ENCODE assay signal across 10 cellular contexts in genomic region chr18:13379930-13380665, GRCh38.
DNase-seq lines count a peak whose midpoint lies in the region; ATAC-seq and TF ChIP-seq lines count a peak whose summit lies in the region.
"Had no signal": no experiment of that assay in that cellular context is flagged by ENCODE, and none has a peak within 500 bp of the region (broad histone marks: within the 10 kb centered on the region; RNA-seq: fewer than 3 reads in every experiment).

No MANE protein-coding gene starts in this region.

- peak overlapping the region; percentile 28 for H3K27ac Mint-ChIP-seq in activated T-helper 2 cell treated with anti-CD3 and anti-CD28 coated beads, Interferon-gamma antibody, Interleukin-2, Interleukin-4, amounts not matched to agents 10 μg/mL and 5 μg/mL and 100 μg/mL, durations not matched to agents 14 hours and 24 hours and 36 hours
- H3K27ac Mint-ChIP-seq in stimulated activated effector memory CD8-positive, alpha-beta T cell treated with anti-CD3 and anti-CD28 coated beads, Interleukin-12 subunit alpha, Interleukin-12 subunit beta, amount 100 ng/mL, for 72 hours, result peak overlapping the region; percentile 68

- H3K9me3 ChIP-seq in right atrium auricular region, result no peaks in the 10 kb centered on the region
- H3K9me3 ChIP-seq: esophagus squamous epithelium had no signal

- H3K4me1 ChIP-seq in right atrium auricular region, result peaks cover 0 to 86% of the 10 kb centered on the region in 2 donors

- no peaks in the 10 kb centered on the region for H3K27me3 ChIP-seq in right atrium auricular region
- H3K27me3 ChIP-seq: esophagus squamous epithelium had no signal

- no peak overlapping the region for H3K4me3 ChIP-seq in right atrium auricular region
- H3K4me3 ChIP-seq: esophagus squamous epithelium had no signal

- intact Hi-C loops in activated T-helper 2 cell treated with anti-CD3 and anti-CD28 coated beads, Interferon-gamma antibody, Interleukin-2, Interleukin-4, amounts not matched to agents 10 μg/mL and 5 μg/mL and 100 μg/mL, durations not matched to agents 14 hours and 24 hours and 36 hours (cut with micrococcal nuclease), result loop anchor here (5.0 kb wide), 4 partner anchors 197 to 433 kb away; partner anchors contain the start of gene SEH1L

- no peak for ATAC-seq in stimulated activated effector memory CD8-positive, alpha-beta T cell treated with anti-CD3 and anti-CD28 coated beads, Interleukin-12 subunit alpha, Interleukin-12 subunit beta, amount 100 ng/mL, for 72 hours
- ATAC-seq in HG02571 (IDR thresholded peaks at IDR 0.05; ENCODE audit: unreplicated experiment) (no peak), GM19455 (IDR thresholded peaks at IDR 0.05; ENCODE audit: unreplicated experiment) (no peak), GM21576 (IDR thresholded peaks at IDR 0.05; ENCODE audit: unreplicated experiment) (no peak)

- no peak overlapping the region for H3K4me3 Mint-ChIP-seq in activated T-helper 2 cell treated with anti-CD3 and anti-CD28 coated beads, Interferon-gamma antibody, Interleukin-2, Interleukin-4, amounts not matched to agents 10 μg/mL and 5 μg/mL and 100 μg/mL, durations not matched to agents 14 hours and 24 hours and 36 hours (ENCODE audit: low read depth)
- H3K4me3 Mint-ChIP-seq in stimulated activated effector memory CD8-positive, alpha-beta T cell treated with anti-CD3 and anti-CD28 coated beads, Interleukin-12 subunit alpha, Interleukin-12 subunit beta, amount 100 ng/mL, for 72 hours, result no peak overlapping the region

- H3K36me3 ChIP-seq in right atrium auricular region, result no peaks in the 10 kb centered on the region
- H3K36me3 ChIP-seq: esophagus squamous epithelium had no signal

- H3K9me3 Mint-ChIP-seq in activated T-helper 2 cell treated with anti-CD3 and anti-CD28 coated beads, Interferon-gamma antibody, Interleukin-2, Interleukin-4, amounts not matched to agents 10 μg/mL and 5 μg/mL and 100 μg/mL, durations not matched to agents 14 hours and 24 hours and 36 hours, result no peaks in the 10 kb centered on the region
- no peaks in the 10 kb centered on the region for H3K9me3 Mint-ChIP-seq in stimulated activated effector memory CD8-positive, alpha-beta T cell treated with anti-CD3 and anti-CD28 coated beads, Interleukin-12 subunit alpha, Interleukin-12 subunit beta, amount 100 ng/mL, for 72 hours

- H3K27ac ChIP-seq in right atrium auricular region, result peak overlapping the region; percentile 75 to 80

- H3K27me3 Mint-ChIP-seq in activated T-helper 2 cell treated with anti-CD3 and anti-CD28 coated beads, Interferon-gamma antibody, Interleukin-2, Interleukin-4, amounts not matched to agents 10 μg/mL and 5 μg/mL and 100 μg/mL, durations not matched to agents 14 hours and 24 hours and 36 hours (ENCODE audit: low read depth), result no peaks in the 10 kb centered on the region

- H3K4me1 Mint-ChIP-seq in activated T-helper 2 cell treated with anti-CD3 and anti-CD28 coated beads, Interferon-gamma antibody, Interleukin-2, Interleukin-4, amounts not matched to agents 10 μg/mL and 5 μg/mL and 100 μg/mL, durations not matched to agents 14 hours and 24 hours and 36 hours (ENCODE audit: low read depth), result peaks cover 71% of the 10 kb centered on the region
- H3K4me1 Mint-ChIP-seq in stimulated activated effector memory CD8-positive, alpha-beta T cell treated with anti-CD3 and anti-CD28 coated beads, Interleukin-12 subunit alpha, Interleukin-12 subunit beta, amount 100 ng/mL, for 72 hours, result peaks cover 65% of the 10 kb centered on the region

- no peak for TF ChIP-seq CTCF in right atrium auricular region (IDR thresholded peaks at IDR 0.05)

- H3K36me3 Mint-ChIP-seq in activated T-helper 2 cell treated with anti-CD3 and anti-CD28 coated beads, Interferon-gamma antibody, Interleukin-2, Interleukin-4, amounts not matched to agents 10 μg/mL and 5 μg/mL and 100 μg/mL, durations not matched to agents 14 hours and 24 hours and 36 hours (ENCODE audit: low read depth), result no peaks in the 10 kb centered on the region
- peaks cover 11% of the 10 kb centered on the region for H3K36me3 Mint-ChIP-seq in stimulated activated effector memory CD8-positive, alpha-beta T cell treated with anti-CD3 and anti-CD28 coated beads, Interleukin-12 subunit alpha, Interleukin-12 subunit beta, amount 100 ng/mL, for 72 hours

- DNase-seq in activated T-cell treated with anti-CD3 and anti-CD28 coated beads, Interleukin-2, amount 50 U/mL, for 48 hours, result peak; percentile 11 to 14
- no peak for DNase-seq in activated T-cell treated with anti-CD3 and anti-CD28 coated beads, Interleukin-2, amount 50 U/mL, for 1 hour
- DNase-seq in activated T-helper 2 cell treated with anti-CD3 and anti-CD28 coated beads, Interferon-gamma antibody, Interleukin-2, Interleukin-4, amounts not matched to agents 10 μg/mL and 5 μg/mL and 100 μg/mL, durations not matched to agents 14 hours and 24 hours and 36 hours (ENCODE audit: low spot score), result no peak
- peak; percentile 55 for DNase-seq in right atrium auricular region (ENCODE audit: low spot score)
- no peak for DNase-seq in stimulated activated effector memory CD8-positive, alpha-beta T cell treated with anti-CD3 and anti-CD28 coated beads, Interleukin-12 subunit alpha, Interleukin-12 subunit beta, amount 100 ng/mL, for 72 hours (ENCODE audit: low spot score in 2 of 2)
- DNase-seq: esophagus squamous epithelium, NCI-H2171 treated with DMSO at 0.1 percent for 48 hours had no signal

Comparison
In these comparisons a context has a peak if more than half of its experiments do, and no peak if none do; other contexts are left out.
1. DNase-seq: peak in activated T-cell treated with anti-CD3 and anti-CD28 coated beads, Interleukin-2, amount 50 U/mL, for 48 hours (2 of 2) and right atrium auricular region (single experiment); none in activated T-cell treated with anti-CD3 and anti-CD28 coated beads, Interleukin-2, amount 50 U/mL, for 1 hour (single experiment), activated T-helper 2 cell treated with anti-CD3 and anti-CD28 coated beads, Interferon-gamma antibody, Interleukin-2, Interleukin-4, amounts not matched to agents 10 μg/mL and 5 μg/mL and 100 μg/mL, durations not matched to agents 14 hours and 24 hours and 36 hours (single experiment) and stimulated activated effector memory CD8-positive, alpha-beta T cell treated with anti-CD3 and anti-CD28 coated beads, Interleukin-12 subunit alpha, Interleukin-12 subunit beta, amount 100 ng/mL, for 72 hours (0 of 2).